8 cellular contexts compared by ENCODE assay signal in the genomic region with DNA sequence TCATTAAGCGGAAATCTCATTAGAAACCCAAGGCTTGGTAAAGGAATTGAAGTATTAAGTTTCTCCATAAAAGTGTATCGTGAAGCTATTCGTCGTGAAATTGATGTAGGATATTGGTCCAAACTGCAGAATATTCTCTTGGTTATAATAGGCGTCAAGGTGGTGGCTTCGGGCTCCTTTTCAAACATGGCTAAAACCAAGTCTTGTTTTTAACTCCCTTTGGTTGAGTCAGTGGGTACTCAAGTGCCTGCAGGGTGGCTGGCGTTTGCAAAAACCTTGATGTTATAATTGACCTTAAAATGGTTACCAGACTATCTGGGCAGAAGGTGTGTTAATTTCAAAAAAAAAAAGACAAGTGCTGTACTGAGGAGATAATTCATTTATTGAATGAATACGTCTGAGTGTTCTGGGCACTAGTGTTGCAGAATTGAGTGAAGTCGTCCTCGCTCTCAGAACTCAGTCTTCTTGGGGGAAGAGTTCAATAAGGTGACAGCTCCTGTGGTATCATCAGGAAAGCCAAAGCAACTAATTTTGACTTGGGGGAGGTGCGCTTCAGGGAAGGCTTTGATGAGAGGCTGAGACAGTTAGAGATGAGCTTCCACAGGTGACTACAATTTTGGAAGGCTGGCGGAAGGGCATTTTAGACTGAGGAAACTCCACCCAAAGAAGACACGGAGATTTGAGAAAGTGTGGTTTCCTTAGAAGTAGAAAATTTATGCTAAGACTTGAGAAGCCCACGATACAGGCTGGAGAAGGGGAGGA. TPM values are rescaled to one million over a fixed set of nuclear protein-coding genes. Genes with fewer than 3 reads are reported as not detected.
DNase-seq lines count a peak whose midpoint lies in the region; ATAC-seq, FAIRE-seq and TF ChIP-seq lines count a peak whose summit lies in the region.

No MANE protein-coding gene starts in this region.

- H2BK120ac ChIP-seq in H1 (replicated peaks; ENCODE audit: low read depth, low read length) = no peak overlapping the region

- no peak overlapping the region for H3K14ac ChIP-seq in H1 (ENCODE audit: insufficient read length)

- no peak for FAIRE-seq in H1 (lab: Jason Lieb, UNC)

- no peak overlapping the region for H2BK15ac ChIP-seq in H1 (ENCODE audit: low read length)

- H3K4me3 ChIP-seq in DOHH2 (ENCODE audit: low read length) (peak overlapping the region; percentile 93), Panc1 (ENCODE audit: low read depth in 2 of 2, low read length in 2 of 2) (peak overlapping the region; percentile 94), H1 (ENCODE audit: extremely low read depth in 1 of 4, insufficient read depth in 2 of 4, low read depth in 3 of 4, low read length in 4 of 4) (peak overlapping the region; percentile 75 to 95 (median 83)), neutrophil (ENCODE audit: low read depth in 1 of 2, low read length in 1 of 2) (peak overlapping the region; percentile 79 to 95)

- H3K56ac ChIP-seq in H1 (replicated peaks; ENCODE audit: insufficient read length, low read depth, low read length) = no peak overlapping the region

- no peak overlapping the region for H3K4ac ChIP-seq in H1 (replicated peaks; ENCODE audit: insufficient read length, low read depth, low read length)

- H4K5ac ChIP-seq in H1 (ENCODE audit: insufficient read length, low read depth, low read length) = no peak overlapping the region

- ATAC-seq in Panc1 = no peak

- H2BK12ac ChIP-seq in H1 (ENCODE audit: low read depth, low read length) = no peak overlapping the region

- H3F3A ChIP-seq in DOHH2 (ENCODE audit: control insufficient read depth, insufficient read depth) = peaks cover 17% of the 10 kb centered on the region

- peak overlapping the region in 2 of 4 experiments; percentile 72 to 98; a peak in 3 of 7 replicates for H3K9ac ChIP-seq in H1 (replicated peaks in 1 of 4; ENCODE audit: extremely low read depth in 1 of 4, low read depth in 3 of 4, low read length in 3 of 4)

- WGBS in H1 (ENCODE audit: extremely low coverage in 1 of 2, insufficient coverage in 1 of 2, insufficient read length in 1 of 2, insufficient replicate concordance in 2 of 2, low coverage in 1 of 2, low lambda C conversion rate in 2 of 2, missing lambda C conversion rate in 1 of 2), 2 experiments = 59% methylated on average over 14 of the region's 14 CpGs; no CpG with 5 or more reads in 1 of the 2 experiments

- H3K9me3 ChIP-seq in DOHH2 (ENCODE audit: control insufficient read depth, insufficient read depth, low read length) (no peaks in the 10 kb centered on the region), Panc1 (ENCODE audit: control insufficient read depth, insufficient read depth, low read depth, low read length) (no peaks in the 10 kb centered on the region), H1 (ENCODE audit: insufficient read depth in 2 of 2, low read depth in 1 of 2, low read length in 1 of 2) (no peaks in the 10 kb centered on the region), neutrophil (no peaks in the 10 kb centered on the region)

- H3K4me1 ChIP-seq in DOHH2 (ENCODE audit: control insufficient read depth, low read length) (peaks cover 49% of the 10 kb centered on the region), Panc1 (ENCODE audit: control insufficient read depth, insufficient read depth, low read length) (peaks cover 15% of the 10 kb centered on the region), H1 (replicated peaks in 1 of 4; ENCODE audit: control insufficient read depth in 3 of 4, insufficient read depth in 4 of 4, low read length in 3 of 4) (peaks cover 0 to 12% (median 8%) of the 10 kb centered on the region in 4 experiments), neutrophil (ENCODE audit: control insufficient read depth in 1 of 2, insufficient read depth in 1 of 2, low read depth in 1 of 2, low read length in 1 of 2) (peaks cover 12 to 15% of the 10 kb centered on the region in 2 experiments)

- peaks cover 12% of the 10 kb centered on the region for H3K23me2 ChIP-seq in H1 (ENCODE audit: low read depth, low read length)

- DNase-seq in Panc1 (ENCODE audit: low read depth, low spot score) = no peak
- DNase-seq in H1 (ENCODE audit: low read depth in 1 of 2, low spot score in 2 of 2) = no peak
- no peak for DNase-seq in HUDEP-2 (lab: John Stamatoyannopoulos, UW; ENCODE audit: unreplicated experiment in 76 of 76)
- DNase-seq in COR-L47 (lab: John Stamatoyannopoulos, UW) = no peak
- no peak for DNase-seq in DMS79 (lab: John Stamatoyannopoulos, UW)
- no peak for DNase-seq in NCI-H2081 (lab: John Stamatoyannopoulos, UW)

- H3K79me1 ChIP-seq in H1 (ENCODE audit: low read depth, low read length) = peaks cover 7% of the 10 kb centered on the region

- no peak overlapping the region for H2AK5ac ChIP-seq in H1 (ENCODE audit: low read depth, low read length)

- intact Hi-C loops in Panc1 (cut with micrococcal nuclease; ENCODE audit: unreplicated experiment) = no loop called here

- BruUV-seq in Panc1 (replicated peaks; lab: Mats Ljungman, UMichigan) = TSS peak; percentile 72

- no peak for TF ChIP-seq POLR2A in H1 (IDR thresholded peaks at IDR 0.05; ENCODE audit: control extremely low read depth in 1 of 2, low read depth in 2 of 2, low read length in 2 of 2)

- no peak for TF ChIP-seq RAD21 in H1 (IDR thresholded peaks at IDR 0.05 in 1 of 2, conservative IDR thresholded peaks at IDR 0.05 in 1 of 2; ENCODE audit: low read depth in 2 of 2, low read length in 2 of 2)

- POLR2A ChIA-PET in Panc1 (lab: Charles Lee) (interaction anchor here (0.6 to 0.7 kb wide), 2 partner anchors 40 to 207 kb away, joined by 3 read pairs; no protein-coding TSS in a partner anchor), H1 (lab: Charles Lee; ENCODE audit: partially characterized antibody) (interaction anchor here (0.7 to 6.6 kb wide), 6 partner anchors 9 to 93 kb away, joined by 3 to 43 read pairs (median 4); partner anchors contain the start of gene FBXO22)

- H3K79me2 ChIP-seq in DOHH2 (ENCODE audit: control insufficient read depth, low read length) = peaks cover 61% of the 10 kb centered on the region
- H3K79me2 ChIP-seq in H1 (ENCODE audit: control insufficient read depth in 1 of 2, insufficient read depth in 2 of 2, low read length in 2 of 2) = peaks cover 24 to 58% of the 10 kb centered on the region in 2 experiments

- H3K23ac ChIP-seq in H1 (ENCODE audit: insufficient read length) = no peak overlapping the region

- no peak for TF ChIP-seq EP300 in H1 (IDR thresholded peaks at IDR 0.05; ENCODE audit: borderline replicate concordance in 1 of 2, low read depth in 2 of 2, low read length in 2 of 2)

- H3K27me3 ChIP-seq in DOHH2 (ENCODE audit: control insufficient read depth, low read length) (peaks cover 9% of the 10 kb centered on the region), Panc1 (ENCODE audit: control insufficient read depth, insufficient read depth, low read length) (no peaks in the 10 kb centered on the region; the same call in 1 of the 2 replicates), H1 (replicated peaks in 1 of 4; ENCODE audit: control insufficient read depth in 3 of 4, extremely low read depth in 1 of 4, insufficient read depth in 3 of 4, low read length in 3 of 4) (peaks cover 2 to 20% (median 9%) of the 10 kb centered on the region in 4 experiments; a peak in 6 of 7 replicates), neutrophil (peaks cover 41% of the 10 kb centered on the region)

- no peak overlapping the region for H2AFZ ChIP-seq in H1 (ENCODE audit: low read length)

- no peak overlapping the region for H2BK5ac ChIP-seq in H1 (ENCODE audit: low read depth, low read length)

- H3K9me2 ChIP-seq in DOHH2 (replicated peaks; ENCODE audit: control insufficient read depth, low read length) = no peaks in the 10 kb centered on the region

- H3K36me3 ChIP-seq in DOHH2 (ENCODE audit: control insufficient read depth, low read length) (peaks cover 23% of the 10 kb centered on the region), Panc1 (ENCODE audit: control insufficient read depth, insufficient read depth, low read length) (no peaks in the 10 kb centered on the region; the same call in 1 of the 2 replicates), H1 (ENCODE audit: control insufficient read depth in 2 of 4, insufficient read depth in 4 of 4, low read length in 3 of 4) (no peaks in the 10 kb centered on the region; a peak in 1 of 8 replicates), neutrophil (no peaks in the 10 kb centered on the region)

- CTCF ChIA-PET in Panc1 (lab: Charles Lee) (interaction anchor here (0.7 to 0.9 kb wide), 2 partner anchors 59 to 1057 kb away, joined by 3 read pairs; no protein-coding TSS in a partner anchor), H1 (lab: Charles Lee; ENCODE audit: partially characterized antibody) (interaction anchor here (1.0 to 1.7 kb wide), 3 partner anchors 40 to 303 kb away, joined by 3 to 5 read pairs (median 3); no protein-coding TSS in a partner anchor)

- H2BK20ac ChIP-seq in H1 (ENCODE audit: low read length) = no peak overlapping the region

- in situ Hi-C loops in Panc1 (cut with HindIII; ENCODE audit: low pct_unique_long_range_greater_than_20kb, low sequenced_read_pairs) = no loop called here

- H3K4me2 ChIP-seq in DOHH2 (ENCODE audit: low read length) (peak overlapping the region; percentile 79), H1 (ENCODE audit: insufficient read depth in 1 of 2, low read depth in 2 of 2, low read length in 2 of 2) (peak overlapping the region; percentile 75)

- no peak overlapping the region for H4K91ac ChIP-seq in H1 (replicated peaks; ENCODE audit: insufficient read length, low read length)

- no peak overlapping the region for H3K18ac ChIP-seq in H1 (ENCODE audit: extremely low read depth, low read length)

- peaks cover 13% of the 10 kb centered on the region; the same call in 1 of the 2 replicates for H4K20me1 ChIP-seq in DOHH2 (ENCODE audit: control insufficient read depth, insufficient read depth, low read depth, low read length)
- H4K20me1 ChIP-seq in H1 (replicated peaks in 1 of 2; ENCODE audit: control insufficient read depth in 1 of 2, insufficient read depth in 2 of 2, low read length in 2 of 2) = peaks cover 10 to 13% of the 10 kb centered on the region in 2 experiments

- TF ChIP-seq CTCF in DOHH2 (IDR thresholded peaks at IDR 0.05; ENCODE audit: low read depth, low read length, poor library complexity, severe bottlenecking) (no peak), Panc1 (IDR thresholded peaks at IDR 0.05) (no peak), H1 (IDR thresholded peaks at IDR 0.05; ENCODE audit: control extremely low read depth in 1 of 3, insufficient read depth in 1 of 3, low read depth in 1 of 3, low read length in 3 of 3) (no peak), neutrophil (IDR thresholded peaks at IDR 0.05) (no peak)

- no peak overlapping the region for H3K27ac ChIP-seq in DOHH2 (ENCODE audit: low read depth, low read length)
- peak overlapping the region; percentile 90 for H3K27ac ChIP-seq in Panc1 (ENCODE audit: low read length)
- H3K27ac ChIP-seq in H1 (ENCODE audit: low read depth, low read length) = no peak overlapping the region
- H3K27ac ChIP-seq in neutrophil = no peak overlapping the region

- no peak overlapping the region for H4K8ac ChIP-seq in H1 (ENCODE audit: extremely low read depth, insufficient read depth, low read length)

RNA-seq across cellular contexts. Expression of gene UBE2Q2, which starts 1.6 kb away (rescaled TPM):
- 39.2 TPM for total RNA-seq in Panc1 (2021; ENCODE audit: unreplicated experiment)
- polyA plus RNA-seq in Panc1 (2012; ENCODE audit: insufficient read length) = 27.5 TPM
- 22.4 and 22.7 TPM in 2 replicates for total RNA-seq in H1 (2021; fragmentation: NEBNext Ultra II Directional; extraction: Animal tissue kit (Norgen Biotek cat#: 25700))
- 6.5 and 10.1 TPM in 2 replicates for polyA plus RNA-seq in H1 (2011; rRNA removed)
- polyA plus RNA-seq in H1 (2011; cell fraction: cytosol; rRNA removed) = 12.3 TPM
- 13.9 TPM for polyA plus RNA-seq in H1 (2011; cell fraction: nucleus; rRNA removed)
- 9.2 to 14.6 TPM (median 10.4 TPM) in 4 replicates for polyA plus RNA-seq in H1 (2012, experiment 1 of 2)
- polyA plus RNA-seq in H1 (2012, experiment 2 of 2) = 1.3 TPM
- polyA plus RNA-seq in H1 (2013, experiment 1 of 2) = 12.7 TPM
- polyA plus RNA-seq in H1 (2013, experiment 2 of 2) = 13.4 TPM
- 8.8 and 9.4 TPM in 2 replicates for polyA minus RNA-seq in H1 (2011; rRNA and poly(A)+ RNA removed)
- polyA minus RNA-seq in H1 (2011; cell fraction: cytosol; rRNA and poly(A)+ RNA removed) = 9.2 TPM
- polyA minus RNA-seq in H1 (2011; cell fraction: nucleus; rRNA and poly(A)+ RNA removed) = 30.1 TPM

RNA-seq across cellular contexts. Expression of gene FBXO22, which starts 58.9 kb away (rescaled TPM):
- total RNA-seq in Panc1 (2021; ENCODE audit: unreplicated experiment) = 65.9 TPM
- 65.8 TPM for polyA plus RNA-seq in Panc1 (2012; ENCODE audit: insufficient read length)
- total RNA-seq in H1 (2021; fragmentation: NEBNext Ultra II Directional; extraction: Animal tissue kit (Norgen Biotek cat#: 25700)) = 66.8 and 67.3 TPM in 2 replicates
- 33.2 and 39.9 TPM in 2 replicates for polyA plus RNA-seq in H1 (2011; rRNA removed)
- 43.1 TPM for polyA plus RNA-seq in H1 (2011; cell fraction: cytosol; rRNA removed)
- polyA plus RNA-seq in H1 (2011; cell fraction: nucleus; rRNA removed) = 61.0 TPM
- 69.8 to 85.0 TPM (median 74.9 TPM) in 4 replicates for polyA plus RNA-seq in H1 (2012, experiment 1 of 2)
- 18.4 TPM for polyA plus RNA-seq in H1 (2012, experiment 2 of 2)
- 31.6 TPM for polyA plus RNA-seq in H1 (2013, experiment 1 of 2)
- 34.3 TPM for polyA plus RNA-seq in H1 (2013, experiment 2 of 2)
- polyA minus RNA-seq in H1 (2011; rRNA and poly(A)+ RNA removed) = 62.9 and 76.8 TPM in 2 replicates
- 63.5 TPM for polyA minus RNA-seq in H1 (2011; cell fraction: cytosol; rRNA and poly(A)+ RNA removed)
- 70.9 TPM for polyA minus RNA-seq in H1 (2011; cell fraction: nucleus; rRNA and poly(A)+ RNA removed)
